ENCODE assay signal across 8 cellular contexts in the genomic region with DNA sequence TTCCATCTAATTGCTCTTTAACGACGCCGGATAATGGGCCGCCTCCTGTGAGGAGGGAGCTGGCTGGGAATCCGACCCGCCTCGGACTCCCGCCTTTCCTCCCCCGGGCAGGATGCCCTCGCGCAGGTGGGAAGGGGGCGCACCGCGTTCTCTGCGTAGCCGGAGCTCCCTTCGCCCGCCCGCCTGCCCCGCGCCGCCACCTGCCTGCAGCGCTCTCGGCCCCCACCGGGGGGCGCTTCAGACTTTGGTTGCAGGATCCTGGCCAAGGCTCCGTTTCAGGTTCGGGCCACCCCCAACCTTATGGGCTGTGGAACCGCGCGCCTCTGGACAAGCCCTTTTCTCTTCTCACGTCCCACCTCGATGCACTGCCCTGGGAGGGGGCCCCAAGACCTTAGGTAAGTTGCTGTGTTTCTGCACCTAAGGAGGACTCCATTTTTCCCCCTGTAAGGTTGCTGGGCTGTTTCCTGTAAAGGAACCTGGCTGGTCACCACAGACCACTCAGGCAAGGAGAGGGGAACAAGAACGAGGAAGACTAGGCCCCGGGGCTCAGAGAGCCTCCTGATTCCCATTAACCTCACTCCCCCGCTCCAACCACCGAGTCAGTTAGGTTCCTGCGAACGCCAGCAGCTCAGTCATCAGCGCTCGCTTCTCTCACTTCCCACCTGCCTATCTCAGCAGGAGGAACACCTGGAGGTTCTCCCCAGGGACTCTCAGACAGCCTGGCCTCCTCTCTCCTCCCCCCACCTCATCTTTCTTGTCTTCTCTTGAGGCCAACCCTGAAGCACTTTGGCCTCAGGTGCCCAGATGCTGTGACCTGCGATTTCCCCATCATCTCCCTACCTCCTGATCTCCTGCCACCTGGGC. TPM values are rescaled to one million over a fixed set of nuclear protein-coding genes. Genes with fewer than 3 reads are reported as not detected.
DNase-seq lines count a peak whose midpoint lies in the region; ATAC-seq and TF ChIP-seq lines count a peak whose summit lies in the region.

No MANE protein-coding gene starts in this region.

- H2AFZ ChIP-seq in SU-DHL-6 (ENCODE audit: low read depth, low read length, severe bottlenecking) (no peak overlapping the region), smooth muscle cell (ENCODE audit: low read depth) (no peak overlapping the region)

- in situ Hi-C loops in KBM-7 (cut with MboI; ENCODE audit: low pct_unique_long_range_greater_than_20kb, low sequenced_read_pairs) = no loop called here

- no peak overlapping the region for H3K27ac Mint-ChIP-seq in activated naive CD8-positive, alpha-beta T cell treated with anti-CD3 and anti-CD28 coated beads, Interleukin-2, amount 50 U/mL, for 24 hours

- H3K27me3 ChIP-seq in SU-DHL-6 (ENCODE audit: low read length) = no peaks in the 10 kb centered on the region
- H3K27me3 ChIP-seq in smooth muscle cell (ENCODE audit: low read depth) = peaks cover 58% of the 10 kb centered on the region

- H3K4me1 Mint-ChIP-seq in activated naive CD8-positive, alpha-beta T cell treated with anti-CD3 and anti-CD28 coated beads, Interleukin-2, amount 50 U/mL, for 24 hours = peaks cover 9% of the 10 kb centered on the region

- H3K79me2 ChIP-seq in SU-DHL-6 (ENCODE audit: insufficient read depth, low read length) (0 out of 2 replicates have a peak, but pooled peaks cover 6% of the 10 kb centered on the region), smooth muscle cell (ENCODE audit: low read depth) (no peaks in the 10 kb centered on the region)

- peaks cover 14% of the 10 kb centered on the region for H3K4me1 ChIP-seq in smooth muscle cell (ENCODE audit: low read depth)

- WGBS in smooth muscle cell (ENCODE audit: low lambda C conversion rate) = 15% methylated on average over 37 of the region's 42 CpGs

- no peaks in the 10 kb centered on the region for H3K9me2 ChIP-seq in SU-DHL-6 (replicated peaks; ENCODE audit: insufficient read depth, low read length)

- TF ChIP-seq CTCF in SU-DHL-6 (IDR thresholded peaks at IDR 0.05; ENCODE audit: insufficient read depth, low read length, poor library complexity, severe bottlenecking) (peak; percentile 88), smooth muscle cell (IDR thresholded peaks at IDR 0.05; ENCODE audit: borderline replicate concordance, insufficient read depth, poor library complexity, severe bottlenecking) (peak; percentile 86)

- no peaks in the 10 kb centered on the region for H3K36me3 ChIP-seq in SU-DHL-6 (ENCODE audit: low read length)
- no peaks in the 10 kb centered on the region for H3K36me3 ChIP-seq in smooth muscle cell (ENCODE audit: low read depth)

- H3K9me3 Mint-ChIP-seq in activated naive CD8-positive, alpha-beta T cell treated with anti-CD3 and anti-CD28 coated beads, Interleukin-2, amount 50 U/mL, for 24 hours = no peaks in the 10 kb centered on the region

- peak; percentile 70 for ATAC-seq in activated naive CD8-positive, alpha-beta T cell treated with anti-CD3 and anti-CD28 coated beads, Interleukin-2, amount 50 U/mL, for 24 hours
- no peak for ATAC-seq in HG02884 (IDR thresholded peaks at IDR 0.05; ENCODE audit: unreplicated experiment)

- DNase-seq in NOMO-1 (lab: John Stamatoyannopoulos, UW; ENCODE audit: unreplicated experiment in 2 of 2) (peak; percentile 48 to 59), NOMO-1 treated with dmso at 0.1 percent for 144 hours (lab: John Stamatoyannopoulos, UW; ENCODE audit: unreplicated experiment) (no peak), KBM-7 (peak; percentile 76), hepatic stellate cell (ENCODE audit: low spot score) (peak; percentile 78), smooth muscle cell (lab: John Stamatoyannopoulos, UW; ENCODE audit: unreplicated experiment) (peak; percentile 37)
- peak; percentile 87 for DNase-seq in activated naive CD8-positive, alpha-beta T cell treated with anti-CD3 and anti-CD28 coated beads, Interleukin-2, amount 50 U/mL, for 24 hours

- H4K20me1 ChIP-seq in SU-DHL-6 (ENCODE audit: low read depth, low read length) = 0 out of 2 replicates have a peak, but pooled peaks cover under 1% of the 10 kb centered on the region
- no peaks in the 10 kb centered on the region for H4K20me1 ChIP-seq in smooth muscle cell (ENCODE audit: low read depth)

- H3K4me2 ChIP-seq in SU-DHL-6 (ENCODE audit: low read depth, low read length, poor library complexity, severe bottlenecking) = peak overlapping the region; percentile 39
- peak overlapping the region; percentile 67 for H3K4me2 ChIP-seq in smooth muscle cell

- H3K9ac ChIP-seq in SU-DHL-6 (ENCODE audit: low read length) (peak overlapping the region; percentile 20; the same call in 1 of the 2 replicates), smooth muscle cell (ENCODE audit: low read depth) (no peak overlapping the region)

- H3K9me3 ChIP-seq in SU-DHL-6 (ENCODE audit: insufficient read depth, low read length) (no peaks in the 10 kb centered on the region), smooth muscle cell (replicated peaks; ENCODE audit: low read depth) (no peaks in the 10 kb centered on the region)

- H3K36me3 Mint-ChIP-seq in activated naive CD8-positive, alpha-beta T cell treated with anti-CD3 and anti-CD28 coated beads, Interleukin-2, amount 50 U/mL, for 24 hours (ENCODE audit: low read depth) = no peaks in the 10 kb centered on the region

- no peak overlapping the region for H3K4me3 Mint-ChIP-seq in activated naive CD8-positive, alpha-beta T cell treated with anti-CD3 and anti-CD28 coated beads, Interleukin-2, amount 50 U/mL, for 24 hours

- H3K4me3 ChIP-seq in SU-DHL-6 (ENCODE audit: insufficient read depth, low read length, poor library complexity, severe bottlenecking) (no peak overlapping the region), smooth muscle cell (peak overlapping the region; percentile 21)

- peaks cover 49% of the 10 kb centered on the region for H3K27me3 Mint-ChIP-seq in activated naive CD8-positive, alpha-beta T cell treated with anti-CD3 and anti-CD28 coated beads, Interleukin-2, amount 50 U/mL, for 24 hours

- H3K27ac ChIP-seq in SU-DHL-6 (ENCODE audit: low read depth, low read length) (no peak overlapping the region), smooth muscle cell (ENCODE audit: low read depth) (no peak overlapping the region)

- H3F3A ChIP-seq in SU-DHL-6 (ENCODE audit: insufficient read depth) = no peaks in the 10 kb centered on the region
- no peaks in the 10 kb centered on the region for H3F3A ChIP-seq in smooth muscle cell (ENCODE audit: low read depth)

RNA-seq across cellular contexts. Expression of a gene that starts 11.4 kb away (rescaled TPM):
- total RNA-seq in smooth muscle cell = 11.5 and 13.1 TPM in 2 replicates
- 20.3 and 20.4 TPM in 2 replicates for polyA plus RNA-seq in smooth muscle cell

RNA-seq across cellular contexts. Expression of a gene that starts 19.4 kb away (rescaled TPM):
- 79.1 and 86.9 TPM in 2 replicates for total RNA-seq in smooth muscle cell
- polyA plus RNA-seq in smooth muscle cell = 92.1 and 120 TPM in 2 replicates

RNA-seq across cellular contexts. Expression of a gene that starts 19.5 kb away (rescaled TPM):
- 2.0 and 4.5 TPM in 2 replicates for total RNA-seq in smooth muscle cell
- polyA plus RNA-seq in smooth muscle cell = 0.93 and 4.2 TPM in 2 replicates

RNA-seq across cellular contexts. Expression of a gene that starts 50.8 kb away (rescaled TPM):
- 54.9 and 57.9 TPM in 2 replicates for total RNA-seq in smooth muscle cell
- polyA plus RNA-seq in smooth muscle cell = 96.2 and 103 TPM in 2 replicates
